13 cellular contexts compared by ENCODE assay signal in the genomic region with DNA sequence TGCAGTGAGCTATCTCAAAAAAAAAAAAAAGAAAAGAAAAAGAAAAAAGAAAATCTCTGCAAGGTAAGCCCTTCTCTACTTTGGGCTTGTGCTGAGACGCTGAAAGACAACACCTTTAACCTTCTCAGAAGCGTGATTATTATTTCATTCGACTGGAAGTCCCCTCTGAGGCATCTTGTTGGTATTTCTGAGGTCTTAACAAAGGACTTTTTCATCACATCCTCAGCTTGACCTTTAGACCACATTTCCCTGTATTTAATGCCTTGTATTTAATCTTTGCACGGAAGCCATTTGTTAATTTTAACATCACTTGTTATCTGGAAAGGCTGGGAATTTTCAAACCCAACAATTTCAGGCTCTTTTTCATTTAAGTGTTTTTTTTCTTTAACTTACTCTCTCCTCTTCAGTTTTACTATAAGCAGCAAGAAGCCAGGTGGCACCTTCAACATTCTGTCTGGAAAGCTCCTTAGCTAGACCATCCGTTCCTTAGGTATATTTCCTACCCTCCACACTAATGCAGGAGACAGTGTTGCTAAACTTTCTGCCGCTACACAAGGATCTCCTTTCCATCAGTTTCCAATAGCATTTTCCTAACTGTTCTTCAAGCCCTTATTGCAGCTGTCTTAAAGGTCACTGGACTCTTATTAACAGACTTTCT. TPM values are rescaled to one million over a fixed set of nuclear protein-coding genes. Genes with fewer than 3 reads are reported as not detected.
DNase-seq lines count a peak whose midpoint lies in the region; ATAC-seq, FAIRE-seq and TF ChIP-seq lines count a peak whose summit lies in the region.
"Had no signal": no experiment of that assay in that cellular context is flagged by ENCODE, and none has a peak within 500 bp of the region (broad histone marks: within the 10 kb centered on the region; RNA-seq: fewer than 3 reads in every experiment).

No MANE protein-coding gene starts in this region.

- H3K9me3 Mint-ChIP-seq in activated naive CD4-positive, alpha-beta T cell treated with anti-CD3 and anti-CD28 coated beads for 36 hours, result no peaks in the 10 kb centered on the region
- no peaks in the 10 kb centered on the region for H3K9me3 Mint-ChIP-seq in stimulated activated naive CD8-positive, alpha-beta T cell treated with anti-CD3 and anti-CD28 coated beads, Interleukin-15, amount 100 ng/mL, for 72 hours

- H3K27me3 Mint-ChIP-seq in activated naive CD4-positive, alpha-beta T cell treated with anti-CD3 and anti-CD28 coated beads for 36 hours (ENCODE audit: low read depth), result no peaks in the 10 kb centered on the region
- no peaks in the 10 kb centered on the region for H3K27me3 Mint-ChIP-seq in stimulated activated naive CD8-positive, alpha-beta T cell treated with anti-CD3 and anti-CD28 coated beads, Interleukin-15, amount 100 ng/mL, for 72 hours

- intact Hi-C loops in activated naive CD4-positive, alpha-beta T cell treated with anti-CD3 and anti-CD28 coated beads for 36 hours (cut with micrococcal nuclease), result no loop called here

- TF ChIP-seq CTCF in choroid plexus epithelial cell (conservative IDR thresholded peaks at IDR 0.05; ENCODE audit: low read depth, low read length), result no peak

- peaks cover 16% of the 10 kb centered on the region for H3K36me3 Mint-ChIP-seq in activated naive CD4-positive, alpha-beta T cell treated with anti-CD3 and anti-CD28 coated beads for 36 hours (ENCODE audit: low read depth)

- no peak for FAIRE-seq in H54 (lab: Jason Lieb, UNC)

- CTCF ChIA-PET in activated naive CD4-positive, alpha-beta T cell treated with anti-CD3 and anti-CD28 coated beads for 36 hours (lab: Charles Lee), result interaction anchor here (0.9 kb wide), 1 partner anchor 116 kb away, joined by 4 read pairs; the partner anchor contains the start of gene TLCD3B

- DNase-seq in activated naive CD4-positive, alpha-beta T cell treated with anti-CD3 and anti-CD28 coated beads for 36 hours, result no peak
- no peak for DNase-seq in activated naive CD4-positive, alpha-beta T cell (lab: John Stamatoyannopoulos, UW)
- DNase-seq in choroid plexus epithelial cell (ENCODE audit: low read depth) (peak; percentile 78), H54 (ENCODE audit: insufficient read length, low spot score) (no peak)
- no peak for DNase-seq in stimulated activated naive CD8-positive, alpha-beta T cell treated with anti-CD3 and anti-CD28 coated beads, Interleukin-15, amount 100 ng/mL, for 72 hours
- DNase-seq: activated CD8-positive, alpha-beta memory T cell treated with anti-CD3 and anti-CD28 coated beads, Interleukin-2, amount 50 U/mL, for 48 hours; adrenal gland; NCI-H1092; NCI-H2227 treated with DMSO at 0.1 percent for 48 hours; stimulated activated CD4-positive, alpha-beta T cell treated with anti-CD3 and anti-CD28 coated beads, Interleukin-12 subunit alpha, Interleukin-12 subunit beta, amount 100 ng/mL, for 4 hours; WERI-Rb-1 had no signal

- H3K4me1 Mint-ChIP-seq in activated naive CD4-positive, alpha-beta T cell treated with anti-CD3 and anti-CD28 coated beads for 36 hours (ENCODE audit: low read depth), result peaks cover 10% of the 10 kb centered on the region
- H3K4me1 Mint-ChIP-seq in stimulated activated naive CD8-positive, alpha-beta T cell treated with anti-CD3 and anti-CD28 coated beads, Interleukin-15, amount 100 ng/mL, for 72 hours, result peaks cover 33% of the 10 kb centered on the region

- TF ChIP-seq POLR2A in H54 (IDR thresholded peaks at IDR 0.05; ENCODE audit: low read depth, low read length), result no peak

- no peak overlapping the region for H3K4me3 Mint-ChIP-seq in activated naive CD4-positive, alpha-beta T cell treated with anti-CD3 and anti-CD28 coated beads for 36 hours
- peak overlapping the region in 1 of 2 donors; percentile 8 for H3K4me3 Mint-ChIP-seq in stimulated activated naive CD8-positive, alpha-beta T cell treated with anti-CD3 and anti-CD28 coated beads, Interleukin-15, amount 100 ng/mL, for 72 hours

- H3K27ac Mint-ChIP-seq in activated naive CD4-positive, alpha-beta T cell treated with anti-CD3 and anti-CD28 coated beads for 36 hours, result peak overlapping the region; percentile 46
- peak overlapping the region; percentile 80 to 84 for H3K27ac Mint-ChIP-seq in stimulated activated naive CD8-positive, alpha-beta T cell treated with anti-CD3 and anti-CD28 coated beads, Interleukin-15, amount 100 ng/mL, for 72 hours

- no peak for ATAC-seq in stimulated activated naive CD8-positive, alpha-beta T cell treated with anti-CD3 and anti-CD28 coated beads, Interleukin-15, amount 100 ng/mL, for 72 hours
- ATAC-seq in HG03457 (IDR thresholded peaks at IDR 0.05; ENCODE audit: unreplicated experiment), result no peak

- H3K4me3 ChIP-seq in choroid plexus epithelial cell (ENCODE audit: low read depth, low read length), result no peak overlapping the region
- H3K4me3 ChIP-seq: adrenal gland, tibial nerve had no signal

RNA-seq across cellular contexts. Expression of gene KCTD13, which starts 10.3 kb away (rescaled TPM):
- 10 to 100 TPM; 25.8 to 29.4 TPM for total RNA-seq in activated naive CD4-positive, alpha-beta T cell treated with anti-CD3 and anti-CD28 coated beads for 36 hours

RNA-seq across cellular contexts. Expression of gene ASPHD1, which starts 15.4 kb away (rescaled TPM):
- 1 to 10 TPM; 1.3 to 1.7 TPM for total RNA-seq in activated naive CD4-positive, alpha-beta T cell treated with anti-CD3 and anti-CD28 coated beads for 36 hours

RNA-seq across cellular contexts. Expression of gene SEZ6L2, which starts 16.4 kb away (rescaled TPM):
- under 1 TPM; 0.30 to 0.31 TPM for total RNA-seq in activated naive CD4-positive, alpha-beta T cell treated with anti-CD3 and anti-CD28 coated beads for 36 hours

RNA-seq across cellular contexts. Expression of gene TMEM219, which starts 46.2 kb away (rescaled TPM):
- total RNA-seq in activated naive CD4-positive, alpha-beta T cell treated with anti-CD3 and anti-CD28 coated beads for 36 hours, result 10 to 100 TPM; 31.9 to 35.5 TPM

RNA-seq across cellular contexts. Expression of gene CDIPT, which starts 52.7 kb away (rescaled TPM):
- total RNA-seq in activated naive CD4-positive, alpha-beta T cell treated with anti-CD3 and anti-CD28 coated beads for 36 hours, result 10 to 100 TPM; 29.0 to 31.0 TPM
